2 cellular contexts compared by ENCODE assay signal in genomic region chr10:5574642-5575131, GRCh38.
TF ChIP-seq lines count a peak whose summit lies in the region.

No MANE protein-coding gene starts in this region.

TF ChIP-seq in GM23338, 12 proteins besides CTCF, POLR2A, EP300 and RAD21:
- TF ChIP-seq ETS1 (IDR thresholded peaks at IDR 0.05) (no peak), REST (IDR thresholded peaks at IDR 0.05; ENCODE audit: unreplicated experiment) (no peak), CREB1 (CRISPR knock-in tag; IDR thresholded peaks at IDR 0.05; ENCODE audit: low read depth) (no peak), ZNF462 (CRISPR knock-in tag; IDR thresholded peaks at IDR 0.05) (no peak), NANOG (IDR thresholded peaks at IDR 0.05; ENCODE audit: borderline replicate concordance) (no peak), ZNF114 (CRISPR knock-in tag; IDR thresholded peaks at IDR 0.05) (no peak)

TF ChIP-seq in HepG2, 621 proteins besides CTCF, POLR2A, EP300 and RAD21 (continued from another document and continues in another):
- no peak for TF ChIP-seq MBD4 (IDR thresholded peaks at IDR 0.05; ENCODE audit: borderline replicate concordance, low read length)
- no peak for TF ChIP-seq KDM2A (CRISPR knock-in tag; IDR thresholded peaks at IDR 0.05; ENCODE audit: borderline replicate concordance, low read depth)
- TF ChIP-seq ARID4A (CRISPR knock-in tag; IDR thresholded peaks at IDR 0.05; ENCODE audit: borderline replicate concordance): 0 out of 2 replicates have a peak, but pooled peaks have one; percentile 23
- no peak for TF ChIP-seq HOMEZ (CRISPR knock-in tag; IDR thresholded peaks at IDR 0.05; ENCODE audit: low read depth)
- TF ChIP-seq ZNF512 (CRISPR knock-in tag; IDR thresholded peaks at IDR 0.05): no peak
- no peak for TF ChIP-seq ZNF552 (CRISPR knock-in tag; IDR thresholded peaks at IDR 0.05; ENCODE audit: borderline replicate concordance)
- no peak for TF ChIP-seq IRF1 (CRISPR knock-in tag; IDR thresholded peaks at IDR 0.05; ENCODE audit: low read depth)
- TF ChIP-seq EEA1 (CRISPR knock-in tag; IDR thresholded peaks at IDR 0.05; ENCODE audit: borderline replicate concordance): no peak
- no peak for TF ChIP-seq ZNF264 (CRISPR knock-in tag; IDR thresholded peaks at IDR 0.05)
- TF ChIP-seq PRDM4 (CRISPR knock-in tag; IDR thresholded peaks at IDR 0.05; ENCODE audit: borderline replicate concordance): no peak
- TF ChIP-seq ZNF329 (CRISPR knock-in tag; IDR thresholded peaks at IDR 0.05; ENCODE audit: low read depth): no peak
- no peak; the same call in 1 of the 2 replicates for TF ChIP-seq ZNF788 (CRISPR knock-in tag; IDR thresholded peaks at IDR 0.05; ENCODE audit: borderline replicate concordance)
- no peak for TF ChIP-seq NR2F2 (IDR thresholded peaks at IDR 0.05; ENCODE audit: borderline replicate concordance, low read depth)
- peak; percentile 72 for TF ChIP-seq HNF4A (CRISPR knock-in tag; IDR thresholded peaks at IDR 0.05)
- no peak for TF ChIP-seq ELF1 (CRISPR knock-in tag; IDR thresholded peaks at IDR 0.05)
- no peak for TF ChIP-seq GPBP1L1 (CRISPR knock-in tag; IDR thresholded peaks at IDR 0.05)
- no peak for TF ChIP-seq ZNF274 (CRISPR knock-in tag; IDR thresholded peaks at IDR 0.05)
- TF ChIP-seq CEBPB (IDR thresholded peaks at IDR 0.05; ENCODE audit: borderline replicate concordance, low read depth, low read length): no peak
- no peak for TF ChIP-seq ZFY (CRISPR knock-in tag; IDR thresholded peaks at IDR 0.05)
- no peak for TF ChIP-seq ZNF660 (CRISPR knock-in tag; IDR thresholded peaks at IDR 0.05; ENCODE audit: borderline replicate concordance, low read depth)
- TF ChIP-seq ZIK1 (CRISPR knock-in tag; IDR thresholded peaks at IDR 0.05; ENCODE audit: borderline replicate concordance, low read depth): no peak
- TF ChIP-seq BRCA1 (CRISPR knock-in tag; IDR thresholded peaks at IDR 0.05): no peak
- TF ChIP-seq BORCS8-MEF2B (CRISPR knock-in tag; IDR thresholded peaks at IDR 0.05): no peak
- TF ChIP-seq KIAA2018 (CRISPR knock-in tag; IDR thresholded peaks at IDR 0.05; ENCODE audit: borderline replicate concordance): no peak
- no peak for TF ChIP-seq MYC (CRISPR knock-in tag; IDR thresholded peaks at IDR 0.05; ENCODE audit: borderline replicate concordance)
- TF ChIP-seq CREB1 (IDR thresholded peaks at IDR 0.05): no peak
- TF ChIP-seq CREB1 (CRISPR knock-in tag; IDR thresholded peaks at IDR 0.05): no peak
- no peak for TF ChIP-seq MYNN (CRISPR knock-in tag; IDR thresholded peaks at IDR 0.05; ENCODE audit: low read depth)
- TF ChIP-seq ZNF605 (CRISPR knock-in tag; IDR thresholded peaks at IDR 0.05): no peak
- TF ChIP-seq ZNF256 (CRISPR knock-in tag; conservative IDR thresholded peaks at IDR 0.05): no peak
- no peak for TF ChIP-seq ZNF883 (CRISPR knock-in tag; IDR thresholded peaks at IDR 0.05; ENCODE audit: not compliant biosample characterization)
- no peak for TF ChIP-seq PAX8 (CRISPR knock-in tag; IDR thresholded peaks at IDR 0.05; ENCODE audit: borderline replicate concordance)
- no peak for TF ChIP-seq BRD4 (CRISPR knock-in tag; IDR thresholded peaks at IDR 0.05)
- TF ChIP-seq NR2F6 (IDR thresholded peaks at IDR 0.05): 0 out of 2 replicates have a peak, but pooled peaks have one; percentile 30
- TF ChIP-seq NR2F6 (CRISPR knock-in tag; IDR thresholded peaks at IDR 0.05): peak; percentile 42; the same call in 1 of the 2 replicates
- TF ChIP-seq HES4 (CRISPR knock-in tag; IDR thresholded peaks at IDR 0.05; ENCODE audit: borderline replicate concordance): no peak
- no peak for TF ChIP-seq ZNF101 (CRISPR knock-in tag; IDR thresholded peaks at IDR 0.05; ENCODE audit: borderline replicate concordance, low read depth)
- no peak for TF ChIP-seq ZNF83 (CRISPR knock-in tag; IDR thresholded peaks at IDR 0.05; ENCODE audit: borderline replicate concordance)
